In genomic region chr11:75626692-75627536, GRCh38 we compare ENCODE assay signal across 14 cellular contexts.
A peak's percentile ranks its signal among the peaks of the same experiment; 100 is the strongest.
DNase-seq lines count a peak whose midpoint lies in the region; ATAC-seq, FAIRE-seq and TF ChIP-seq lines count a peak whose summit lies in the region.
"Had no signal": no experiment of that assay in that cellular context is flagged by ENCODE, and none has a peak within 500 bp of the region (broad histone marks: within the 10 kb centered on the region; RNA-seq: fewer than 3 reads in every experiment).

No MANE protein-coding gene starts in this region.

- no peak for FAIRE-seq in GM19239 (lab: Jason Lieb, UNC)

- H3K9me3 ChIP-seq in RWPE2 (ENCODE audit: severe bottlenecking): no peaks in the 10 kb centered on the region
- H3K9me3 ChIP-seq: left ventricle myocardium inferior had no signal

- no peak for TF ChIP-seq CTCF in RWPE2 (IDR thresholded peaks at IDR 0.05; ENCODE audit: poor library complexity, severe bottlenecking)

- ATAC-seq in RWPE2 (ENCODE audit: low read depth) (peak; percentile 38; the same call in 1 of the 3 replicates), GM18520 (IDR thresholded peaks at IDR 0.05; ENCODE audit: unreplicated experiment) (no peak)
- ATAC-seq: natural killer cell had no signal

- no peak overlapping the region for H3K4me3 ChIP-seq in RWPE2 (ENCODE audit: severe bottlenecking)
- H3K4me3 ChIP-seq: left ventricle myocardium inferior, skin epidermis had no signal

- no peaks in the 10 kb centered on the region for H3K36me3 ChIP-seq in RWPE2 (ENCODE audit: low read depth)
- H3K36me3 ChIP-seq: left ventricle myocardium inferior had no signal

- peaks cover 4% of the 10 kb centered on the region for H3K4me1 ChIP-seq in RWPE2 (ENCODE audit: insufficient read depth, poor library complexity, severe bottlenecking)
- H3K4me1 ChIP-seq: left ventricle myocardium inferior had no signal

- no peaks in the 10 kb centered on the region for H3K27me3 ChIP-seq in RWPE2 (ENCODE audit: insufficient read depth, poor library complexity, severe bottlenecking)

- no peak overlapping the region for H3K27ac ChIP-seq in RWPE2 (ENCODE audit: poor library complexity, severe bottlenecking)
- H3K27ac ChIP-seq: left ventricle myocardium inferior, skin epidermis had no signal

- DNase-seq in HCEC 1CT (peak; percentile 20), RWPE2 (ENCODE audit: low spot score) (no peak), fibroblast of peridontal ligament (ENCODE audit: extremely low read depth) (peak; percentile 34), retina (peak; percentile 70), GM19239 (ENCODE audit: insufficient read length, low spot score) (no peak)
- DNase-seq in stimulated activated CD4-positive, alpha-beta T cell treated with anti-CD3 and anti-CD28 coated beads, Interleukin-15, amount 100 ng/mL, for 24 hours: no peak
- DNase-seq: activated CD4-positive, alpha-beta T cell treated with anti-CD3 and anti-CD28 coated beads, Interleukin-2, amount 50 U/mL, for 4 hours; activated effector memory CD4-positive, alpha-beta T cell treated with Interleukin-2 at 50 U/mL for 16 hours; effector memory CD4-positive, alpha-beta T cell; left ventricle myocardium inferior; MV-4-11; natural killer cell had no signal

Comparison
In these comparisons a context has a peak if more than half of its experiments do, and no peak if none do; other contexts are left out.
1. DNase-seq: peak in HCEC 1CT (single experiment), fibroblast of peridontal ligament (single experiment) and retina (single experiment); none in RWPE2 (single experiment), GM19239 (single experiment) and stimulated activated CD4-positive, alpha-beta T cell treated with anti-CD3 and anti-CD28 coated beads, Interleukin-15, amount 100 ng/mL, for 24 hours (single experiment).